24 cellular contexts compared by ENCODE assay signal in the genomic region with DNA sequence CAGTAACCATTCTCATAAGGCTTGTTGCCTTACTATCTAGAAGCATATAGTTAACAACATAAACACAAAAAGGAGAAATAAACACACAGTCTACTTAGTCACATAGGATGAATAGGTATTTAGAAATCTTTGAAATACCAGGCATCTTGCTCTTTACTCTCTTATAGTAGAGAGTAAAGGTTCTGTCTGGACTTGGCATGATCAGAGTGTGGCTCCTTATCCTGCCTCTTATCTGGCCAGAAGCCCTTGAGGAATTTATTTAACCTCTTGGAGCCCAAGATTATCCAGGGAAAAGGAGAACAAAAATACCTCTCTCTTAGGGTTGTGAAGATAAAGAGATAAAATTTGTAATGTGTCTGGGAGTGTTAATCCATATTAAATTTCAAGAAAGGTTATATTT.
DNase-seq lines count a peak whose midpoint lies in the region; ATAC-seq, FAIRE-seq and TF ChIP-seq lines count a peak whose summit lies in the region.
"Had no signal": no experiment of that assay in that cellular context is flagged by ENCODE, and none has a peak within 500 bp of the region (broad histone marks: within the 10 kb centered on the region; RNA-seq: fewer than 3 reads in every experiment).

No MANE protein-coding gene starts in this region.

- DNase-seq in MCF 10A (ENCODE audit: unreplicated experiment) = no peak
- no peak for DNase-seq in breast epithelium (ENCODE audit: low spot score in 2 of 2)
- DNase-seq in astrocyte (ENCODE audit: low read depth) = peak; percentile 73
- peak; percentile 42 to 76 for DNase-seq in foreskin keratinocyte
- DNase-seq in HAP-1 (ENCODE audit: low spot score in 2 of 2) = no peak
- DNase-seq in OCI-LY7 (ENCODE audit: low spot score) = no peak
- no peak for DNase-seq in hepatic stellate cell (ENCODE audit: low spot score)
- no peak for DNase-seq in posterior vena cava (ENCODE audit: low spot score)
- DNase-seq: activated naive CD4-positive, alpha-beta T cell treated with Interleukin-2 at 50 U/mL for 16 hours; activated T-cell treated with anti-CD3 and anti-CD28 coated beads for 4 hours; aorta; gastrocnemius medialis; NCI-H1930; NCI-H510A; Right ventricle myocardium superior had no signal

- H3K27ac Mint-ChIP-seq in MCF 10A (ENCODE audit: low read depth, unreplicated experiment) (peak overlapping the region; percentile 64), astrocyte (ENCODE audit: unreplicated experiment) (peak overlapping the region; percentile 77)
- H3K27ac Mint-ChIP-seq: T-helper 1 cell treated with Interleukin-12 subunit alpha and Interleukin-12 subunit beta and Interleukin-4 antibody, amounts not matched to agents 30 μg/mL and 1 μg/mL, for 36 hours had no signal

- H3K36me3 ChIP-seq in breast epithelium (no peaks in the 10 kb centered on the region), astrocyte (ENCODE audit: insufficient read depth, low read length) (no peaks in the 10 kb centered on the region), HAP-1 (replicated peaks) (no peaks in the 10 kb centered on the region), OCI-LY7 (ENCODE audit: insufficient read depth, low read length) (no peaks in the 10 kb centered on the region)
- H3K36me3 ChIP-seq: gastrocnemius medialis had no signal

- H3K4me3 Mint-ChIP-seq in MCF 10A (ENCODE audit: unreplicated experiment) (no peak overlapping the region), astrocyte (ENCODE audit: unreplicated experiment) (no peak overlapping the region)
- H3K4me3 Mint-ChIP-seq: neural crest cell; T-helper 1 cell treated with Interleukin-12 subunit alpha and Interleukin-12 subunit beta and Interleukin-4 antibody, amounts not matched to agents 30 μg/mL and 1 μg/mL, for 36 hours had no signal

- no peak overlapping the region for H3K27ac ChIP-seq in breast epithelium
- H3K27ac ChIP-seq in astrocyte (ENCODE audit: low read depth, low read length) = peak overlapping the region; percentile 66
- peak overlapping the region; percentile 73 for H3K27ac ChIP-seq in foreskin keratinocyte
- H3K27ac ChIP-seq in OCI-LY7 (ENCODE audit: low read depth, low read length, poor library complexity, severe bottlenecking) = no peak overlapping the region
- H3K27ac ChIP-seq: C4-2B, coronary artery, HL-60, VCaP had no signal

- H3K4me3 ChIP-seq in breast epithelium (no peak overlapping the region), astrocyte (ENCODE audit: insufficient read depth, low read depth, low read length) (peak overlapping the region; percentile 19), HAP-1 (no peak overlapping the region), OCI-LY7 (ENCODE audit: low read depth, low read length, poor library complexity, severe bottlenecking) (no peak overlapping the region)
- H3K4me3 ChIP-seq: coronary artery, gastrocnemius medialis had no signal

- TF ChIP-seq CTCF in MCF 10A (IDR thresholded peaks at IDR 0.05; ENCODE audit: unreplicated experiment) (no peak), breast epithelium (IDR thresholded peaks at IDR 0.05) (no peak), astrocyte (IDR thresholded peaks at IDR 0.05; ENCODE audit: insufficient read depth, low read depth, low read length) (no peak), foreskin keratinocyte (conservative IDR thresholded peaks at IDR 0.05) (no peak), OCI-LY7 (conservative IDR thresholded peaks at IDR 0.05; ENCODE audit: low read length) (no peak)

- H3K27me3 Mint-ChIP-seq in MCF 10A (ENCODE audit: insufficient read depth, unreplicated experiment) = no peaks in the 10 kb centered on the region
- H3K27me3 Mint-ChIP-seq in astrocyte (ENCODE audit: low read depth, unreplicated experiment) = no peaks in the 10 kb centered on the region

- no TSS peak for BruUV-seq in MCF 10A (replicated peaks; lab: Mats Ljungman, UMichigan)
- no TSS peak for BruUV-seq in OCI-LY7 (replicated peaks; lab: Mats Ljungman, UMichigan)

- H3K4me1 Mint-ChIP-seq in MCF 10A (ENCODE audit: insufficient read depth, unreplicated experiment) = peaks cover 45% of the 10 kb centered on the region
- H3K4me1 Mint-ChIP-seq in astrocyte (ENCODE audit: low read depth, unreplicated experiment) = peaks cover 54% of the 10 kb centered on the region

- H3K4me1 ChIP-seq in breast epithelium (peaks cover 0 to 6% of the 10 kb centered on the region in 2 donors), astrocyte (ENCODE audit: insufficient read depth, low read length) (peaks cover 44% of the 10 kb centered on the region), foreskin keratinocyte (peaks cover 37% of the 10 kb centered on the region), HAP-1 (peaks cover 12% of the 10 kb centered on the region), OCI-LY7 (ENCODE audit: insufficient read depth, low read length, poor library complexity, severe bottlenecking) (no peaks in the 10 kb centered on the region)

- H3K9ac ChIP-seq in astrocyte (ENCODE audit: low read length) = peak overlapping the region; percentile 5

- H3K9me3 Mint-ChIP-seq in MCF 10A (ENCODE audit: unreplicated experiment) = no peaks in the 10 kb centered on the region
- H3K9me3 Mint-ChIP-seq in astrocyte (ENCODE audit: unreplicated experiment) = no peaks in the 10 kb centered on the region
- H3K9me3 Mint-ChIP-seq: T-helper 1 cell treated with Interleukin-12 subunit alpha and Interleukin-12 subunit beta and Interleukin-4 antibody, amounts not matched to agents 30 μg/mL and 1 μg/mL, for 36 hours had no signal

- in situ Hi-C loops in HAP-1 (cut with MboI; ENCODE audit: low sequenced_read_pairs) = loop anchor here (10.0 kb wide), 1 partner anchor 233 kb away; no protein-coding TSS in a partner anchor

- intact Hi-C loops in MCF 10A (cut with micrococcal nuclease) = no loop called here
- intact Hi-C loops in breast epithelium (cut with DNase I; ENCODE audit: low total_unique reads) = no loop called here
- intact Hi-C loops in OCI-LY7 (cut with micrococcal nuclease; ENCODE audit: unreplicated experiment) = no loop called here
- intact Hi-C loops in posterior vena cava (cut with DNase I) = no loop called here

- no peaks in the 10 kb centered on the region for H3K36me3 Mint-ChIP-seq in MCF 10A (ENCODE audit: insufficient read depth, unreplicated experiment)
- H3K36me3 Mint-ChIP-seq in astrocyte (ENCODE audit: low read depth, unreplicated experiment) = no peaks in the 10 kb centered on the region

- H3K4me2 ChIP-seq in astrocyte (ENCODE audit: low read length) (peak overlapping the region; percentile 79), OCI-LY7 (ENCODE audit: low read length) (no peak overlapping the region)

- no peak for ATAC-seq in foreskin keratinocyte
- ATAC-seq: gastrocnemius medialis had no signal

- TF ChIP-seq POLR2A in breast epithelium (IDR thresholded peaks at IDR 0.05) = no peak

- H4K20me1 ChIP-seq in astrocyte (ENCODE audit: insufficient read depth, low read length) = no peaks in the 10 kb centered on the region
- no peaks in the 10 kb centered on the region for H4K20me1 ChIP-seq in OCI-LY7 (ENCODE audit: insufficient read depth, low read length)

- no peaks in the 10 kb centered on the region for H3K9me2 ChIP-seq in OCI-LY7 (ENCODE audit: insufficient read depth, low read length)

- H2AFZ ChIP-seq in astrocyte (ENCODE audit: low read depth, low read length) = no peak overlapping the region
- no peak overlapping the region for H2AFZ ChIP-seq in OCI-LY7 (ENCODE audit: low read length)

- no peak for FAIRE-seq in astrocyte (lab: Jason Lieb, UNC)
- FAIRE-seq: A204.1, endometrium, GM12891 had no signal

- H3K27me3 ChIP-seq in breast epithelium (no peaks in the 10 kb centered on the region), astrocyte (ENCODE audit: insufficient read depth, low read length) (no peaks in the 10 kb centered on the region), foreskin keratinocyte (no peaks in the 10 kb centered on the region), HAP-1 (ENCODE audit: low read depth) (no peaks in the 10 kb centered on the region)
- H3K27me3 ChIP-seq: gastrocnemius medialis had no signal

- H3K79me2 ChIP-seq in astrocyte (ENCODE audit: insufficient read depth, low read length) (no peaks in the 10 kb centered on the region), OCI-LY7 (ENCODE audit: insufficient read depth, low read depth, low read length) (no peaks in the 10 kb centered on the region)

- POLR2A ChIA-PET in MCF 10A (lab: Yijun Ruan, JAX) (no interaction called here), OCI-LY7 (lab: Charles Lee) (no interaction called here)

- CTCF ChIA-PET in MCF 10A (lab: Yijun Ruan, JAX) (no interaction called here), OCI-LY7 (lab: Charles Lee; ENCODE audit: unreplicated experiment) (no interaction called here)

- H3K9me3 ChIP-seq in breast epithelium = no peaks in the 10 kb centered on the region
- H3K9me3 ChIP-seq in astrocyte (ENCODE audit: insufficient read depth, low read depth, low read length) = no peaks in the 10 kb centered on the region
- no peaks in the 10 kb centered on the region for H3K9me3 ChIP-seq in HAP-1
- H3K9me3 ChIP-seq in OCI-LY7 (ENCODE audit: low read length) = no peaks in the 10 kb centered on the region
- H3K9me3 ChIP-seq: gastrocnemius medialis had no signal

Comparison
In these comparisons a context has a peak if more than half of its experiments do, and no peak if none do; other contexts are left out.
1. DNase-seq: peak in astrocyte (single experiment) and foreskin keratinocyte (2 of 2); none in MCF 10A (single experiment), breast epithelium (0 of 2), HAP-1 (0 of 2), OCI-LY7 (single experiment), hepatic stellate cell (single experiment) and posterior vena cava (single experiment).
2. H3K27ac ChIP-seq: peak in astrocyte (single experiment) and foreskin keratinocyte (single experiment); none in breast epithelium (0 of 2) and OCI-LY7 (single experiment).